9 cellular contexts compared by ENCODE assay signal in genomic region chr1:38028671-38029070, GRCh38. TPM values are rescaled to one million over a fixed set of nuclear protein-coding genes. Genes with fewer than 3 reads are reported as not detected.
DNase-seq lines count a peak whose midpoint lies in the region; ATAC-seq and TF ChIP-seq lines count a peak whose summit lies in the region.
"Had no signal": no experiment of that assay in that cellular context is flagged by ENCODE, and none has a peak within 500 bp of the region (broad histone marks: within the 10 kb centered on the region; RNA-seq: fewer than 3 reads in every experiment).

No MANE protein-coding gene starts in this region.

- H3K9me2 ChIP-seq in PC-9 (ENCODE audit: insufficient read depth) = no peaks in the 10 kb centered on the region

- BruUV-seq in A673 (replicated peaks; lab: Mats Ljungman, UMichigan) (no TSS peak), PC-9 (replicated peaks; lab: Mats Ljungman, UMichigan) (no TSS peak)

- TF ChIP-seq CTCF in A673 (conservative IDR thresholded peaks at IDR 0.05; ENCODE audit: low read depth, low read length) = no peak
- TF ChIP-seq CTCF in PC-9 (conservative IDR thresholded peaks at IDR 0.05) = peak; percentile 29; the same call in 1 of the 2 replicates
- TF ChIP-seq CTCF in esophagus squamous epithelium (IDR thresholded peaks at IDR 0.05) = no peak

- ATAC-seq in GM18505 (IDR thresholded peaks at IDR 0.05; ENCODE audit: unreplicated experiment) (peak; percentile 8), HG03521 (IDR thresholded peaks at IDR 0.05; ENCODE audit: unreplicated experiment) (no peak), HG02981 (IDR thresholded peaks at IDR 0.05; ENCODE audit: unreplicated experiment) (no peak), GM18868 (IDR thresholded peaks at IDR 0.05; ENCODE audit: unreplicated experiment) (no peak)
- ATAC-seq: sciatic nerve had no signal

- H3K27ac ChIP-seq in A673 (ENCODE audit: low read depth, low read length, poor library complexity, severe bottlenecking) (peak overlapping the region; percentile 95), PC-9 (peak overlapping the region; percentile 91), esophagus squamous epithelium (peak overlapping the region; percentile 79 to 86 (median 84))

- H4K20me1 ChIP-seq in PC-9 (ENCODE audit: insufficient read depth) = no peaks in the 10 kb centered on the region

- peak overlapping the region; percentile 73 for H3K4me2 ChIP-seq in PC-9

- H3K79me2 ChIP-seq in PC-9 (ENCODE audit: low read depth) = no peaks in the 10 kb centered on the region

- TF ChIP-seq POLR2A in GM18505 (IDR thresholded peaks at IDR 0.05; ENCODE audit: borderline replicate concordance, extremely low read depth, insufficient read depth, insufficient read length) (no peak), esophagus squamous epithelium (IDR thresholded peaks at IDR 0.05) (no peak)

- POLR2A ChIA-PET in A673 (lab: Charles Lee; ENCODE audit: low non-redundant PET) = no interaction called here
- POLR2A ChIA-PET in PC-9 (lab: Charles Lee; ENCODE audit: unreplicated experiment) = no interaction called here

- peaks cover 36% of the 10 kb centered on the region; the same call in 1 of the 2 replicates for H3F3A ChIP-seq in PC-9 (ENCODE audit: insufficient read depth, low read depth)

- intact Hi-C loops in A673 (cut with micrococcal nuclease; ENCODE audit: unreplicated experiment) = loop anchor here (5.0 to 10.0 kb wide), 3 partner anchors 266 to 789 kb away; no protein-coding TSS in a partner anchor
- intact Hi-C loops in PC-9 (cut with micrococcal nuclease; ENCODE audit: unreplicated experiment) = loop anchor here (2.0 to 5.0 kb wide), 4 partner anchors 109 to 1064 kb away; no protein-coding TSS in a partner anchor
- intact Hi-C loops in esophagus squamous epithelium (cut with DNase I) = no loop called here

- H3K4me3 ChIP-seq in A673 (ENCODE audit: low read depth, low read length, poor library complexity, severe bottlenecking) = no peak overlapping the region
- H3K4me3 ChIP-seq in PC-9 = no peak overlapping the region
- no peak overlapping the region for H3K4me3 ChIP-seq in esophagus squamous epithelium

- no peaks in the 10 kb centered on the region for H3K27me3 ChIP-seq in A673 (replicated peaks; ENCODE audit: insufficient read depth, low read depth, low read length, poor library complexity)
- H3K27me3 ChIP-seq in PC-9 (ENCODE audit: insufficient read depth, low read depth) = no peaks in the 10 kb centered on the region
- H3K27me3 ChIP-seq in esophagus squamous epithelium = no peaks in the 10 kb centered on the region

- H2AFZ ChIP-seq in PC-9 = no peak overlapping the region

- H3K9me3 ChIP-seq in A673 (ENCODE audit: low read depth, low read length, poor library complexity, severe bottlenecking) (no peaks in the 10 kb centered on the region), PC-9 (ENCODE audit: insufficient read depth, low read depth) (no peaks in the 10 kb centered on the region), esophagus squamous epithelium (no peaks in the 10 kb centered on the region)

- WGBS in esophagus squamous epithelium, 2 donors = 43% methylated on average over 1 of the region's 2 CpGs; no CpG with 5 or more reads in 1 of the 2 donors

- peaks cover 21% of the 10 kb centered on the region for H3K36me3 ChIP-seq in A673 (ENCODE audit: insufficient read depth, low read length, poor library complexity, severe bottlenecking)
- no peaks in the 10 kb centered on the region; the same call in 1 of the 2 replicates for H3K36me3 ChIP-seq in PC-9 (ENCODE audit: low read depth)
- peaks cover 3 to 29% (median 5%) of the 10 kb centered on the region in 3 donors for H3K36me3 ChIP-seq in esophagus squamous epithelium

- no peak for DNase-seq in A673 (ENCODE audit: low spot score)
- no peak for DNase-seq in PC-9
- DNase-seq in esophagus squamous epithelium (lab: John Stamatoyannopoulos, UW) = no peak
- no peak for DNase-seq in activated CD4-positive, CD25-positive, alpha-beta regulatory T cell (lab: John Stamatoyannopoulos, UW)

- CTCF ChIA-PET in A673 (lab: Charles Lee) = interaction anchor here (0.7 to 0.9 kb wide), 2 partner anchors 24 to 807 kb away, joined by 3 to 4 read pairs; no protein-coding TSS in a partner anchor
- CTCF ChIA-PET in PC-9 (lab: Charles Lee) = interaction anchor here (0.9 kb wide), 1 partner anchor 808 kb away, joined by 3 read pairs; no protein-coding TSS in a partner anchor

- peaks cover 69% of the 10 kb centered on the region for H3K4me1 ChIP-seq in A673 (ENCODE audit: insufficient read depth, low read length, poor library complexity, severe bottlenecking)
- peaks cover 48% of the 10 kb centered on the region for H3K4me1 ChIP-seq in PC-9 (replicated peaks; ENCODE audit: insufficient read depth)
- peaks cover 45 to 72% (median 62%) of the 10 kb centered on the region in 3 donors for H3K4me1 ChIP-seq in esophagus squamous epithelium

RNA-seq across cellular contexts. Expression of gene UTP11, which starts 16.1 kb away (rescaled TPM):
- total RNA-seq in A673 (2021) (109 and 113 TPM in 2 replicates), PC-9 (2021) (21.8 and 36.4 TPM in 2 replicates), esophagus squamous epithelium (10 to 100 TPM; 38.5 to 71.5 (median 54.5) TPM)

RNA-seq across cellular contexts. Expression of gene POU3F1, which starts 17.9 kb away (rescaled TPM):
- 83.3 and 92.9 TPM in 2 replicates for total RNA-seq in A673 (2021)
- not detected in 2 replicates for total RNA-seq in PC-9 (2021)
- 1 to 10 TPM; 2.1 to 4.5 (median 2.8) TPM for total RNA-seq in esophagus squamous epithelium

RNA-seq across cellular contexts. Expression of gene FHL3, which starts 23.4 kb away (rescaled TPM):
- total RNA-seq in A673 (2021) = 89.5 and 106 TPM in 2 replicates
- 26.2 and 29.8 TPM in 2 replicates for total RNA-seq in PC-9 (2021)
- 10 to 100 TPM in 3 of 4 donors, 1 to 10 TPM in 1; 6.2 to 18.7 (median 12.4) TPM for total RNA-seq in esophagus squamous epithelium

RNA-seq across cellular contexts. Expression of gene SF3A3, which starts 38.8 kb away (rescaled TPM):
- total RNA-seq in A673 (2021) (184 and 194 TPM in 2 replicates), PC-9 (2021) (82.6 and 99.1 TPM in 2 replicates), esophagus squamous epithelium (10 to 100 TPM; 33.9 to 49.7 (median 44.4) TPM)

Comparison
In these comparisons a context has a peak if more than half of its experiments do, and no peak if none do; other contexts are left out.
1. RNA of gene POU3F1, which starts 17.9 kb away (total RNA-seq): 83.3 to 92.9 TPM in A673; 2.1 to 4.5 TPM in esophagus squamous epithelium and not detected in PC-9; every median in the first group is over 10 times any median in the second.
2. Peak in every context shown above with its lines, with median percentiles within 50 percentile points of each other: H3K27ac ChIP-seq.